ENCODE assay signal across 18 cellular contexts in the genomic region with DNA sequence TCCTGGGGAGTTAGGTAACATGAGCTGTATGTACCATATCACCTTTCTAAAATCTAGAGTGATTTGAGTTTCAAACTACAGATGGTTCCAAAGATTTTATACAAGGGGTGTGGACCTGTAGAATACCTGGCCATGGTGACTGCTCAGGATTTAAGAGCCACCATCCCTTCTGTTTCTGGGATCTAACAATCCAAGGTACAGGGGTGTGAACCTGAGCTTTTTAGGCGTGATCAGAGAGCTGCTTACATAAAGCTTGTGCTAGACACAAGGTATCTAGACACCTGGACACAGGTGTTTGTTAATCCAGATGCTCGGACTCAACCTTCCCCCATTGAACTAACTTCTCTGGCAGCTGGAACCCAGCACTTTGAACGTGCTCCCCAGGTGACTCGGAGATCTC.
"Had no signal": no experiment of that assay in that cellular context is flagged by ENCODE, and none has a peak within 500 bp of the region (broad histone marks: within the 10 kb centered on the region; RNA-seq: fewer than 3 reads in every experiment).

No MANE protein-coding gene starts in this region.

- H3K27me3 Mint-ChIP-seq: activated naive CD4-positive, alpha-beta T cell treated with anti-CD3 and anti-CD28 coated beads, Interleukin-2, amount 50 U/mL, for 24 hours had no signal

- H3K4me3 Mint-ChIP-seq: activated naive CD4-positive, alpha-beta T cell treated with anti-CD3 and anti-CD28 coated beads, Interleukin-2, amount 50 U/mL, for 24 hours; dendritic cell treated with granulocyte-macrophage colony-stimulating factor and Interleukin-4, amounts not matched to agents 40 ng/mL and 50 ng/mL, for 4 days; naive thymus-derived CD4-positive, alpha-beta T cell; stimulated activated naive CD8-positive, alpha-beta T cell treated with anti-CD3 and anti-CD28 coated beads, Interleukin-15, Interleukin-2, amounts not matched to agents 100 ng/mL and 50 ng/mL, for 24 hours; WTC11 had no signal

- ATAC-seq: body of pancreas; heart right ventricle; left lung; naive thymus-derived CD4-positive, alpha-beta T cell; WTC11 had no signal

- H3K4me1 Mint-ChIP-seq: activated naive CD4-positive, alpha-beta T cell treated with anti-CD3 and anti-CD28 coated beads, Interleukin-2, amount 50 U/mL, for 24 hours had no signal

- H3K36me3 Mint-ChIP-seq: activated naive CD4-positive, alpha-beta T cell treated with anti-CD3 and anti-CD28 coated beads, Interleukin-2, amount 50 U/mL, for 24 hours; naive thymus-derived CD4-positive, alpha-beta T cell; WTC11 had no signal

- DNase-seq: activated gamma-delta T cell treated with Interleukin-2 at 50 U/mL for 16 hours; activated T-cell treated with anti-CD3 and anti-CD28 coated beads, Interleukin-2, amount 50 U/mL, for 1 hour; anterior cingulate cortex; body of pancreas; caudate nucleus; effector CD4-positive, alpha-beta T cell; erythroblast; foreskin fibroblast; heart right ventricle; left lung; naive thymus-derived CD4-positive, alpha-beta T cell; stimulated activated CD4-positive, alpha-beta T cell treated with anti-CD3 and anti-CD28 coated beads, Interleukin-1b, Interleukin-23, amount 100 ng/mL, for 48 hours; substantia nigra; T-helper 9 cell had no signal

- H3K9me3 Mint-ChIP-seq: activated naive CD4-positive, alpha-beta T cell treated with anti-CD3 and anti-CD28 coated beads, Interleukin-2, amount 50 U/mL, for 24 hours had no signal

- H3K27ac Mint-ChIP-seq: activated naive CD4-positive, alpha-beta T cell treated with anti-CD3 and anti-CD28 coated beads, Interleukin-2, amount 50 U/mL, for 24 hours; dendritic cell treated with granulocyte-macrophage colony-stimulating factor and Interleukin-4, amounts not matched to agents 40 ng/mL and 50 ng/mL, for 4 days; naive thymus-derived CD4-positive, alpha-beta T cell; stimulated activated naive CD8-positive, alpha-beta T cell treated with anti-CD3 and anti-CD28 coated beads, Interleukin-15, Interleukin-2, amounts not matched to agents 100 ng/mL and 50 ng/mL, for 24 hours; WTC11 had no signal
